In the genomic region with DNA sequence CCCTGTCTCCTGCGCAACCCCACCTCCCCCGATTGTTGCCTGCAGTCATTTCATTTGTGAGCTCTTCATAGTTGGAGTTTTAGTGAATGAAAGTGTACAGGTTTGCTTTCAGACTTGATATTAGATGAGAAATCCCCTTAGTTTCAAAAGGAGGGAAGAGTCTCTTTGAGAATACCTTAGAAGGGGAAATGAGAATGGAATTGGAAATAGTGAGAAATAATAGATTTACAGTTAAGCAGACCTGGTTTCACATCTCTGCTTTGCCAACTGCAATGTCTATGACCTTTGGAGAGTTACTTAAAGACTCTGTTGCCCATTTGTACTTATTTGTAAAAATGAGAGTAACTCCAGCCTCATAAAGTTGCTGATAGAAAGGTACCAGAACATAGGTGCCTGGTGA, we compare ENCODE assay signal across 26 cellular contexts.
"Had no signal": no experiment of that assay in that cellular context is flagged by ENCODE, and none has a peak within 500 bp of the region (broad histone marks: within the 10 kb centered on the region; RNA-seq: fewer than 3 reads in every experiment).

No MANE protein-coding gene starts in this region.

- H3K4me1 Mint-ChIP-seq: memory B cell; naive thymus-derived CD4-positive, alpha-beta T cell; nephron had no signal

- H3K27me3 Mint-ChIP-seq: memory B cell, progenitor cell of endocrine pancreas had no signal

- H3K27ac Mint-ChIP-seq: memory B cell, progenitor cell of endocrine pancreas had no signal

- ATAC-seq: esophagus mucosa; gastrocnemius medialis; left lobe of liver; mucosa of descending colon; naive thymus-derived CD4-positive, alpha-beta T cell; pancreas; right lobe of liver had no signal

- DNase-seq: dorsolateral prefrontal cortex; effector CD4-positive, alpha-beta T cell; foreskin fibroblast; gastrocnemius medialis; head of caudate nucleus; kidney; mucosa of descending colon; naive thymus-derived CD4-positive, alpha-beta T cell; pancreas; right lobe of liver; stimulated activated CD4-positive, alpha-beta T cell treated with anti-CD3 and anti-CD28 coated beads, Interleukin-12 subunit alpha, Interleukin-12 subunit beta, amount 100 ng/mL, for 4 hours; stimulated activated CD4-positive, alpha-beta T cell treated with anti-CD3 and anti-CD28 coated beads, Interleukin-1b, Interleukin-23, amount 100 ng/mL, for 48 hours; stimulated activated CD4-positive, alpha-beta T cell treated with anti-CD3 and anti-CD28 coated beads, Interleukin-4, amount 100 ng/mL, for 1 hour; stimulated activated CD8-positive, alpha-beta memory T cell treated with anti-CD3 and anti-CD28 coated beads, Interleukin-4, amount 100 ng/mL, for 48 hours; stimulated activated naive CD4-positive, alpha-beta T cell treated with Interleukin-2 at 50 U/mL for 16 hours; stomach; thyroid gland; trophoblast cell had no signal

- H3K27ac ChIP-seq: epithelial cell of prostate, pancreas, right lobe of liver, stomach, thyroid gland had no signal

- H3K36me3 ChIP-seq: pancreas, right lobe of liver had no signal

- H3K4me3 Mint-ChIP-seq: memory B cell; naive thymus-derived CD4-positive, alpha-beta T cell; nephron had no signal

- H3K27me3 ChIP-seq: dorsolateral prefrontal cortex, gastrocnemius medialis, pancreas, right lobe of liver, stomach, thyroid gland had no signal

- H3K4me3 ChIP-seq: dorsolateral prefrontal cortex, gastrocnemius medialis, lung, mucosa of descending colon, pancreas, right lobe of liver, smooth muscle cell, stomach, thyroid gland had no signal

- H3K9me3 Mint-ChIP-seq: memory B cell had no signal

- H3K36me3 Mint-ChIP-seq: memory B cell had no signal

- H3K4me1 ChIP-seq: pancreas, right lobe of liver, stomach, thyroid gland had no signal

- H3K4me2 ChIP-seq: smooth muscle cell had no signal
